In the genomic region with DNA sequence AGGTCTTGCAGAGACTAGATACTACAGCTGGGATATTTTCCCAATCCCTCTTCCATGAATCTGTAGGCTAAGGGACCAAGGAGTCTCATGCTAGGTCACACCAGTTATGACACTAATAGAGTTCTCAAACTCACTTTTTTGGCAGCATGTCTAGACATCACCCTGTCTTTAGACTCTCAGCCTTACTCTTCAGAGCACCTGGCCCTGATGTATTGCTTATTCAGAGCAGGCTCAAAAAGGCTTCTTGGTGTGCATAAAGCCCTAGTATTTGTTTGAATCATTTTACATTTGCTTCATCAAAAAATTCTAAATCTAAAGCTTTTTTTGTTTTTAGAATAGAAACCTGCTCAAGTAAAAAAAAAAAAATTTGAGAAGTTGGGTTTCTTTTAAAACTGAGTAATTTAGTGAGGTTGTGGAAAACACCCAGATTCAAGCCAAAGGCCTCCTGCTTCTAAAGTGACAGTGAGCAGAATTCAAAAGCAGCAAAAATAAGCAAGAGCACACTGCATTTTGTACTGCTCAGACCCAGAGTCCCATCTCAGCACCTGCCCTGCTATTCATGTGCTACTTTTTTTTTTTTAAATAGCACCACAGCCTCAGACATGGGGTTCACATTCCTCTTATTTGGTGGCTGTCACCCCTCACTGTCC, we compare ENCODE assay signal across 22 cellular contexts. TPM values are rescaled to one million over a fixed set of nuclear protein-coding genes. Genes with fewer than 3 reads are reported as not detected.
"Had no signal": no experiment of that assay in that cellular context is flagged by ENCODE, and none has a peak within 500 bp of the region (broad histone marks: within the 10 kb centered on the region; RNA-seq: fewer than 3 reads in every experiment).

No MANE protein-coding gene starts in this region.

- H3K27me3 ChIP-seq: right atrium auricular region, suprapubic skin had no signal

- H3K36me3 Mint-ChIP-seq: brain, naive B cell, type B pancreatic cell had no signal

- H3K4me3 Mint-ChIP-seq: activated B cell treated with CpG ODN at 0.5 μM for 24 hours; activated CD4-positive, alpha-beta T cell treated with anti-CD3 and anti-CD28 coated beads, Interleukin-2, amount 10 ng/mL, durations not matched to agents 7 days and 5 days; activated naive CD8-positive, alpha-beta T cell treated with anti-CD3 and anti-CD28 coated beads for 36 hours; brain; effector memory CD8-positive, alpha-beta T cell; naive B cell; stimulated activated naive CD8-positive, alpha-beta T cell treated with anti-CD3 and anti-CD28 coated beads, Interleukin-15, Interleukin-2, amounts not matched to agents 100 ng/mL and 50 ng/mL, for 24 hours; type B pancreatic cell had no signal

- H3K4me1 ChIP-seq: prostate gland, right atrium auricular region, suprapubic skin had no signal

- H3K27ac Mint-ChIP-seq: activated B cell treated with CpG ODN at 0.5 μM for 24 hours; activated CD4-positive, alpha-beta T cell treated with anti-CD3 and anti-CD28 coated beads, Interleukin-2, amount 10 ng/mL, durations not matched to agents 7 days and 5 days; activated naive CD8-positive, alpha-beta T cell treated with anti-CD3 and anti-CD28 coated beads for 36 hours; activated T-helper 2 cell treated with anti-CD3 and anti-CD28 coated beads, Interferon-gamma antibody, Interleukin-2, Interleukin-4, amounts not matched to agents 10 μg/mL and 5 μg/mL and 100 μg/mL, durations not matched to agents 14 hours and 24 hours and 36 hours; brain; stimulated activated naive CD8-positive, alpha-beta T cell treated with anti-CD3 and anti-CD28 coated beads, Interleukin-15, Interleukin-2, amounts not matched to agents 100 ng/mL and 50 ng/mL, for 24 hours; type B pancreatic cell had no signal

- H3K4me3 ChIP-seq: mucosa of descending colon, prostate gland, right atrium auricular region, SK-N-MC, suprapubic skin had no signal

- H3K4me1 Mint-ChIP-seq: brain had no signal

- DNase-seq: activated B cell treated with CpG ODN at 0.5 μM for 24 hours; activated CD4-positive, alpha-beta T cell treated with anti-CD3 and anti-CD28 coated beads, Interleukin-2, amount 10 ng/mL, durations not matched to agents 7 days and 5 days; activated naive CD8-positive, alpha-beta T cell treated with anti-CD3 and anti-CD28 coated beads for 36 hours; amygdala; caudate nucleus; effector memory CD8-positive, alpha-beta T cell; mesenchymal stem cell; naive B cell; stimulated activated CD4-positive, alpha-beta T cell treated with anti-CD3 and anti-CD28 coated beads, Interleukin-12 subunit alpha, Interleukin-12 subunit beta, amount 100 ng/mL, for 4 hours; stimulated activated CD4-positive, alpha-beta T cell treated with anti-CD3 and anti-CD28 coated beads, Interleukin-1b, Interleukin-23, amount 100 ng/mL, for 48 hours; stimulated activated CD8-positive, alpha-beta memory T cell treated with anti-CD3 and anti-CD28 coated beads, Interleukin-4, amount 100 ng/mL, for 48 hours; T-helper 9 cell had no signal

- H3K27me3 Mint-ChIP-seq: activated B cell treated with CpG ODN at 0.5 μM for 24 hours; activated CD4-positive, alpha-beta T cell treated with anti-CD3 and anti-CD28 coated beads, Interleukin-2, amount 10 ng/mL, durations not matched to agents 7 days and 5 days; activated naive CD8-positive, alpha-beta T cell treated with anti-CD3 and anti-CD28 coated beads for 36 hours; stimulated activated naive CD8-positive, alpha-beta T cell treated with anti-CD3 and anti-CD28 coated beads, Interleukin-15, Interleukin-2, amounts not matched to agents 100 ng/mL and 50 ng/mL, for 24 hours had no signal

- ATAC-seq: effector memory CD8-positive, alpha-beta T cell had no signal

- H3K9me3 Mint-ChIP-seq: activated B cell treated with CpG ODN at 0.5 μM for 24 hours; effector memory CD8-positive, alpha-beta T cell; type B pancreatic cell had no signal

- H3K36me3 ChIP-seq: prostate gland, right atrium auricular region, suprapubic skin had no signal

- H3K27ac ChIP-seq: prostate gland, right atrium auricular region, SK-N-MC, suprapubic skin had no signal

- H3K9me3 ChIP-seq: mucosa of descending colon, prostate gland, right atrium auricular region, suprapubic skin had no signal

RNA-seq across cellular contexts. Expression of a gene that starts 18.0 kb away (rescaled TPM):
- total RNA-seq: osteocyte had no signal
